ENCODE assay signal across 1 cellular context in the genomic region with DNA sequence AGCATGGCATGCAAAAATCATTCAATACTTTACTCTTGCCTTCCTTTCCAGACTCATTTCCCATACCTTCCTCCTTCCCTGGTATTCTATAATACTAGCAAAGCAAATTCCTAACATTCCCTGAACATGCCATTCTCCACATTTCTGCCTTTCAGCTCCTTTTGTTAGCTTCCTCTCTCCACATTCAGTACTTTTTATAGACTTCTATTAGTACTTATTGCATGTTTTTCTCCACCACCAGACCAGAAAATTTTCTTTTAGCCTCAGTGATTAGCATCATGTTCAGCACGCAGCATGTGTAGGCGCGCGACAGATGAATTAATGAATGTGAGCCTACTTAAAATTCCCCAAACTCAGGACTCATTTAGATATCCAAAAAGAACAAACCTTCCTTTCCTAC.
A peak's percentile ranks its signal among the peaks of the same experiment; 100 is the strongest.
TF ChIP-seq lines count a peak whose summit lies in the region.

No MANE protein-coding gene starts in this region.

TF ChIP-seq in GM23338, 12 proteins besides CTCF, POLR2A, EP300 and RAD21 (continued from another document):
- TF ChIP-seq ZNF462 (CRISPR knock-in tag; IDR thresholded peaks at IDR 0.05) (no peak), STAT1 (IDR thresholded peaks at IDR 0.05; ENCODE audit: unreplicated experiment) (no peak), NANOG (IDR thresholded peaks at IDR 0.05; ENCODE audit: borderline replicate concordance) (peak; percentile 56; the same call in 1 of the 2 replicates), REST (IDR thresholded peaks at IDR 0.05; ENCODE audit: unreplicated experiment) (no peak), CREB1 (CRISPR knock-in tag; IDR thresholded peaks at IDR 0.05; ENCODE audit: low read depth) (no peak), JUNB (IDR thresholded peaks at IDR 0.05; ENCODE audit: unreplicated experiment) (no peak)
